Comparison of ENCODE assay signal across 15 cellular contexts in the genomic region with DNA sequence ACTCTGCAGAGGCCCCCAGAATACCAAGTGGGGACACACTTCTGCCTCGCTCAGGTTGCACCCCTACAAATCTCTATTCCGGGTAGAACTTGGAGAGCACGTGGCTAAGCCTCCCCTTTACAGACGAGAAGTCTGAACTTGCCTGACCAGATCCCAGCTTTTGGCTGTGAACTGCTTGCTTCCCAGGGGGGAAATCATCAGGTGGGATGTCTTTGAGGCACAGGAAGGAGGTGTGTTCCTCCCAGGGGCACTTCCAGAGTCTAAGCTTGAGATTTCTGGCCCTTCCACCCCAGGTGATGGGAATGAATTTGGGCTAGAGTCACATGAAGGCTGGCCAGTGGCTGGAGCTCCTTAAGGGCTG. TPM values are rescaled to one million over a fixed set of nuclear protein-coding genes. Genes with fewer than 3 reads are reported as not detected.
DNase-seq lines count a peak whose midpoint lies in the region; ATAC-seq, FAIRE-seq and TF ChIP-seq lines count a peak whose summit lies in the region.
"Had no signal": no experiment of that assay in that cellular context is flagged by ENCODE, and none has a peak within 500 bp of the region (broad histone marks: within the 10 kb centered on the region; RNA-seq: fewer than 3 reads in every experiment).

No MANE protein-coding gene starts in this region.

- H3K27me3 Mint-ChIP-seq in osteocyte (ENCODE audit: unreplicated experiment) = no peaks in the 10 kb centered on the region

- H3K4me3 Mint-ChIP-seq in osteocyte (ENCODE audit: unreplicated experiment) = no peak overlapping the region

- H3K4me1 Mint-ChIP-seq in osteocyte (ENCODE audit: unreplicated experiment) = peaks cover 72% of the 10 kb centered on the region

- TF ChIP-seq EP300 in A549 (IDR thresholded peaks at IDR 0.05) (no peak), Ishikawa (IDR thresholded peaks at IDR 0.05; ENCODE audit: borderline replicate concordance) (no peak)

- H3K27ac ChIP-seq in A549 (peak overlapping the region; percentile 96 to 97), epithelial cell of prostate (peak overlapping the region; percentile 32), body of pancreas (no peak overlapping the region)
- H3K27ac ChIP-seq: SJCRH30 had no signal

- TF ChIP-seq POLR2A in A549 (IDR thresholded peaks at IDR 0.05; ENCODE audit: low read length) (no peak), body of pancreas (IDR thresholded peaks at IDR 0.05) (no peak)

- TF ChIP-seq CTCF in A549 (IDR thresholded peaks at IDR 0.05) (no peak), osteocyte (IDR thresholded peaks at IDR 0.05) (no peak), body of pancreas (IDR thresholded peaks at IDR 0.05) (no peak)

- intact Hi-C loops in body of pancreas (cut with DNase I) = no loop called here

- no peaks in the 10 kb centered on the region for H3K36me3 ChIP-seq in body of pancreas (replicated peaks in 1 of 2; ENCODE audit: insufficient read depth in 1 of 2, low read depth in 2 of 2)
- H3K36me3 ChIP-seq: SJCRH30 had no signal

- POLR2A ChIA-PET in A549 (lab: Yijun Ruan, JAX) = interaction anchor here (2.2 to 4.1 kb wide), 2 partner anchors 16 kb away, joined by 9 to 18 read pairs; no protein-coding TSS in a partner anchor

- H3K4me2 ChIP-seq in A549 = peak overlapping the region; percentile 99; the same call in 2 of the 3 replicates
- H3K4me2 ChIP-seq: hepatocyte had no signal

- ATAC-seq in A549 (no peak), body of pancreas (no peak)
- ATAC-seq: activated naive CD4-positive, alpha-beta T cell treated with anti-CD3 and anti-CD28 coated beads, Interleukin-2, amount 50 U/mL, for 72 hours had no signal

- 86% methylated on average over 4 of the region's 4 CpGs for WGBS in A549 (ENCODE audit: missing lambda C conversion rate)
- 79 to 89% methylated on average over 4 of the region's 4 CpGs for WGBS in body of pancreas, 2 donors

- H3K27ac Mint-ChIP-seq in osteocyte (ENCODE audit: unreplicated experiment) = peak overlapping the region; percentile 95

- no peak for DNase-seq in A549 (ENCODE audit: low read depth in 1 of 2, low spot score in 1 of 2)
- no peak for DNase-seq in epithelial cell of prostate (ENCODE audit: low read depth, low spot score)
- no peak for DNase-seq in osteocyte (ENCODE audit: extremely low spot score, unreplicated experiment)
- no peak for DNase-seq in NCI-H1417 treated with DMSO at 0.1 percent for 48 hours (lab: John Stamatoyannopoulos, UW)
- DNase-seq in inferior parietal cortex (ENCODE audit: extremely low spot score) = no peak
- DNase-seq in body of pancreas = no peak
- no peak for DNase-seq in Kasumi-1 (lab: John Stamatoyannopoulos, UW)
- DNase-seq: activated CD4-positive, alpha-beta T cell treated with anti-CD3 and anti-CD28 coated beads for 4 hours; COR-L47; SJCRH30; small intestine had no signal

- H3K9me3 Mint-ChIP-seq in osteocyte (ENCODE audit: unreplicated experiment) = no peaks in the 10 kb centered on the region
- H3K9me3 Mint-ChIP-seq: activated naive CD4-positive, alpha-beta T cell treated with anti-CD3 and anti-CD28 coated beads, Interleukin-2, amount 50 U/mL, for 72 hours had no signal

- H3K4me1 ChIP-seq in A549 = peaks cover 76% of the 10 kb centered on the region
- H3K4me1 ChIP-seq in body of pancreas = peaks cover 38% of the 10 kb centered on the region

- FAIRE-seq in A549 (lab: Jason Lieb, UNC) = no peak
- FAIRE-seq: bronchial epithelial cell, small intestine had no signal

- no peaks in the 10 kb centered on the region for H3K9me3 ChIP-seq in A549
- no peaks in the 10 kb centered on the region for H3K9me3 ChIP-seq in body of pancreas
- H3K9me3 ChIP-seq: SJCRH30 had no signal

- H3K27me3 ChIP-seq in body of pancreas = no peaks in the 10 kb centered on the region
- H3K27me3 ChIP-seq: hepatocyte, SJCRH30 had no signal

- no peaks in the 10 kb centered on the region for H3K36me3 Mint-ChIP-seq in osteocyte (ENCODE audit: unreplicated experiment)

- CTCF ChIA-PET in A549 (lab: Yijun Ruan, JAX) = interaction anchor here (1.0 to 16.2 kb wide), 8 partner anchors 13 to 198 kb away, joined by 3 to 141 read pairs (median 20); partner anchors contain the start of genes S100A2 and S100A6

- H3K4me3 ChIP-seq in A549 = no peak overlapping the region
- no peak overlapping the region for H3K4me3 ChIP-seq in body of pancreas
- H3K4me3 ChIP-seq: hepatocyte, SJCRH30 had no signal

- TF ChIP-seq RAD21 in A549 (conservative IDR thresholded peaks at IDR 0.05 in 1 of 2, IDR thresholded peaks at IDR 0.05 in 1 of 2) (no peak), Ishikawa (IDR thresholded peaks at IDR 0.05; ENCODE audit: low read depth) (no peak)

TF ChIP-seq in A549, 52 proteins besides CTCF, POLR2A, EP300 and RAD21 (continues in another document):
- TF ChIP-seq TP53 (CRISPR knock-in tag; IDR thresholded peaks at IDR 0.05) (no peak), HOXA7 (CRISPR knock-in tag; IDR thresholded peaks at IDR 0.05) (no peak), ESRRA (IDR thresholded peaks at IDR 0.05; ENCODE audit: borderline replicate concordance, low read length) (no peak), JUNB (IDR thresholded peaks at IDR 0.05) (no peak), NFE2L2 (conservative IDR thresholded peaks at IDR 0.05; ENCODE audit: low read length) (no peak), EHF (CRISPR knock-in tag; IDR thresholded peaks at IDR 0.05) (no peak), POLR2AphosphoS2 (conservative IDR thresholded peaks at IDR 0.05; ENCODE audit: low read length) (no peak), ZNF302 (CRISPR knock-in tag; IDR thresholded peaks at IDR 0.05) (no peak), MAZ (IDR thresholded peaks at IDR 0.05; ENCODE audit: borderline replicate concordance, low read depth, low read length) (no peak), RARB (CRISPR knock-in tag; IDR thresholded peaks at IDR 0.05) (no peak), TFCP2L1 (CRISPR knock-in tag; IDR thresholded peaks at IDR 0.05) (no peak)

TF ChIP-seq in Ishikawa, 13 proteins besides CTCF, POLR2A, EP300 and RAD21:
- TF ChIP-seq CREB1 (IDR thresholded peaks at IDR 0.05; ENCODE audit: low read depth) (no peak), TAF1 (IDR thresholded peaks at IDR 0.05; ENCODE audit: low read depth) (no peak)
- TF ChIP-seq, protein P1, sequence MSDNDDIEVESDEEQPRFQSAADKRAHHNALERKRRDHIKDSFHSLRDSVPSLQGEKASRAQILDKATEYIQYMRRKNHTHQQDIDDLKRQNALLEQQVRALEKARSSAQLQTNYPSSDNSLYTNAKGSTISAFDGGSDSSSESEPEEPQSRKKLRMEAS (IDR thresholded peaks at IDR 0.05) = 0 out of 2 replicates have a peak, but pooled peaks have one; percentile 22

RNA-seq across cellular contexts. Expression of gene S100A3, which starts 1.3 kb away (rescaled TPM):
- polyA plus RNA-seq in A549 (2011; rRNA removed) (25.0 and 25.4 TPM in 2 replicates), A549 (2017; fragmentation: RNase III; extraction: RNeasy Plus Mini Kit Qiagen cat#74134 plus additional on column Dnase treatment) (71.1 to 88.9 TPM (median 74.0 TPM) in 3 replicates)
- 73.2 and 85.8 TPM in 2 replicates for polyA plus RNA-seq in A549 (2012; cell fraction: cytosol; rRNA removed)
- polyA plus RNA-seq in A549 (2012; cell fraction: nucleus; rRNA removed) = 64.8 and 72.8 TPM in 2 replicates
- polyA minus RNA-seq in A549 (2011; rRNA and poly(A)+ RNA removed) = 16.9 and 18.6 TPM in 2 replicates
- total RNA-seq in osteocyte (5.7 and 7.5 TPM in 2 replicates), body of pancreas (not detected)
- total RNA-seq: activated naive CD4-positive, alpha-beta T cell treated with anti-CD3 and anti-CD28 coated beads, Interleukin-2, amount 50 U/mL, for 72 hours had no signal

RNA-seq across cellular contexts. Expression of gene S100A4, which starts 4.8 kb away (rescaled TPM):
- polyA plus RNA-seq in A549 (2011; rRNA removed) (590 and 814 TPM in 2 replicates), A549 (2017; fragmentation: RNase III; extraction: RNeasy Plus Mini Kit Qiagen cat#74134 plus additional on column Dnase treatment) (2,180 to 3,189 TPM (median 2,584 TPM) in 3 replicates)
- 813 and 885 TPM in 2 replicates for polyA plus RNA-seq in A549 (2012; cell fraction: cytosol; rRNA removed)
- 347 and 601 TPM in 2 replicates for polyA plus RNA-seq in A549 (2012; cell fraction: nucleus; rRNA removed)
- 170 and 175 TPM in 2 replicates for polyA minus RNA-seq in A549 (2011; rRNA and poly(A)+ RNA removed)
- total RNA-seq in osteocyte (337 and 353 TPM in 2 replicates), body of pancreas (10 to 100 TPM; 49.5 to 81.7 TPM)

RNA-seq across cellular contexts. Expression of gene S100A5, which starts 9.6 kb away (rescaled TPM):
- polyA plus RNA-seq in A549 (2011; rRNA removed) (0.48 and 0.68 TPM in 2 replicates), A549 (2017; fragmentation: RNase III; extraction: RNeasy Plus Mini Kit Qiagen cat#74134 plus additional on column Dnase treatment) (0.17 to 0.57 TPM (median 0.45 TPM) in 3 replicates)
- polyA plus RNA-seq in A549 (2012; cell fraction: cytosol; rRNA removed) = 0.52 and 1.1 TPM in 2 replicates
- polyA plus RNA-seq in A549 (2012; cell fraction: nucleus; rRNA removed) = 0.92 and 1.3 TPM in 2 replicates
- polyA minus RNA-seq in A549 (2011; rRNA and poly(A)+ RNA removed) = not detected in 2 replicates
- total RNA-seq in osteocyte (1.0 TPM in 1 of 2 replicates, not detected in the other), body of pancreas (not detected)
- total RNA-seq: bronchial epithelial cell, hepatocyte, SJCRH30 had no signal

RNA-seq across cellular contexts. Expression of gene S100A6, which starts 14.6 kb away (rescaled TPM):
- polyA plus RNA-seq in A549 (2011; rRNA removed) = 898 and 1,226 TPM in 2 replicates
- polyA plus RNA-seq in A549 (2012; cell fraction: cytosol; rRNA removed) = 1,879 and 1,929 TPM in 2 replicates
- polyA plus RNA-seq in A549 (2012; cell fraction: nucleus; rRNA removed) = 562 and 1,121 TPM in 2 replicates
- polyA plus RNA-seq in A549 (2017; fragmentation: RNase III; extraction: RNeasy Plus Mini Kit Qiagen cat#74134 plus additional on column Dnase treatment) = 2,810 to 4,567 TPM (median 3,552 TPM) in 3 replicates
- 472 and 476 TPM in 2 replicates for polyA minus RNA-seq in A549 (2011; rRNA and poly(A)+ RNA removed)
- total RNA-seq in osteocyte = 0.99 and 1.1 TPM in 2 replicates
- total RNA-seq in body of pancreas = 10 to 100 TPM; 54.7 to 58.9 TPM

RNA-seq across cellular contexts. Expression of gene S100A2, which starts 15.3 kb away (rescaled TPM):
- polyA plus RNA-seq in A549 (2011; rRNA removed) = 5.1 and 6.0 TPM in 2 replicates
- 7.8 and 10.9 TPM in 2 replicates for polyA plus RNA-seq in A549 (2012; cell fraction: cytosol; rRNA removed)
- polyA plus RNA-seq in A549 (2012; cell fraction: nucleus; rRNA removed) = 5.6 and 8.3 TPM in 2 replicates
- polyA plus RNA-seq in A549 (2017; fragmentation: RNase III; extraction: RNeasy Plus Mini Kit Qiagen cat#74134 plus additional on column Dnase treatment) = 13.4 to 19.5 TPM (median 15.9 TPM) in 3 replicates
- polyA minus RNA-seq in A549 (2011; rRNA and poly(A)+ RNA removed) = 1.5 and 2.8 TPM in 2 replicates
- total RNA-seq in osteocyte = 8.9 and 11.7 TPM in 2 replicates
- not detected for total RNA-seq in body of pancreas

Comparison
In these comparisons a context has a peak if more than half of its experiments do, and no peak if none do; other contexts are left out.
1. H3K27ac ChIP-seq: peak in A549 (2 of 2) and epithelial cell of prostate (single experiment); none in body of pancreas (0 of 4).